19 cellular contexts compared by ENCODE assay signal in the genomic region with DNA sequence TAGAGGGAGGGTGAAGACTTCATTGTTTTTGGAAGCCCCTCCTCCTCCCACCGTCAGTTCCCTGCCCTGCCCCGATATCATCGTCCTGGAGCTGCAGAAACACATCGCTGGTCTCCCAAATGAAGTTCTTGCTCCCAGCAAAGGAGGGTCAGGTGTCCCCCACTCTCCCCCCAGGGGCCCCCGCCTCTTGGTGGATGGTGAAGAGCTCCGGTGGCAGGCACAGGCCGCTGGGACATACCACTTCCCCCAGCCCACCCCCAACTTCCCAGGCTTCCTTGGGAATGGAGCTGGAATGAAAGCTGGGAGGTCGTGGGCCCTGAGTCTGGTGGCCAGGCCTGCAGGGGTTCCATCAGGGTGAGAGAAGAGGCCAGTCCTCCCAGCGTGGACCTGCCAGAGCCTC.
DNase-seq lines count a peak whose midpoint lies in the region; ATAC-seq and TF ChIP-seq lines count a peak whose summit lies in the region.
"Had no signal": no experiment of that assay in that cellular context is flagged by ENCODE, and none has a peak within 500 bp of the region (broad histone marks: within the 10 kb centered on the region; RNA-seq: fewer than 3 reads in every experiment).

No MANE protein-coding gene starts in this region.

- H3K4me1 Mint-ChIP-seq in MCF 10A (ENCODE audit: insufficient read depth, unreplicated experiment) = no peaks in the 10 kb centered on the region
- peaks cover 60% of the 10 kb centered on the region for H3K4me1 Mint-ChIP-seq in nephron progenitor cell
- H3K4me1 Mint-ChIP-seq: CD8-positive, alpha-beta memory T cell had no signal

- BruUV-seq in MCF 10A (replicated peaks; lab: Mats Ljungman, UMichigan) = no TSS peak

- H3K9me3 Mint-ChIP-seq in MCF 10A (ENCODE audit: unreplicated experiment) = no peaks in the 10 kb centered on the region
- H3K9me3 Mint-ChIP-seq in nephron progenitor cell = peaks cover 4% of the 10 kb centered on the region

- no peak overlapping the region for H3K4me3 Mint-ChIP-seq in MCF 10A (ENCODE audit: unreplicated experiment)
- peak overlapping the region; percentile 21 for H3K4me3 Mint-ChIP-seq in nephron progenitor cell
- H3K4me3 Mint-ChIP-seq: CD8-positive, alpha-beta memory T cell had no signal

- H3K27ac Mint-ChIP-seq in MCF 10A (ENCODE audit: low read depth, unreplicated experiment) (peak overlapping the region; percentile 74), nephron progenitor cell (peak overlapping the region; percentile 29)
- H3K27ac Mint-ChIP-seq: CD8-positive, alpha-beta memory T cell had no signal

- TF ChIP-seq CTCF in MCF 10A (IDR thresholded peaks at IDR 0.05; ENCODE audit: unreplicated experiment) = no peak
- no peak for TF ChIP-seq CTCF in breast epithelium (IDR thresholded peaks at IDR 0.05)
- TF ChIP-seq CTCF in nephron progenitor cell (IDR thresholded peaks at IDR 0.05) = no peak

- ATAC-seq in HG03025 (IDR thresholded peaks at IDR 0.05; ENCODE audit: low FRiP score, unreplicated experiment) = no peak
- ATAC-seq: SK-N-SH treated with all-trans-retinoic acid at 6 μM for 48 hours had no signal

- H3K27me3 Mint-ChIP-seq in MCF 10A (ENCODE audit: insufficient read depth, unreplicated experiment) (no peaks in the 10 kb centered on the region), nephron progenitor cell (ENCODE audit: low read depth, poor library complexity) (peaks cover 4% of the 10 kb centered on the region)
- H3K27me3 Mint-ChIP-seq: CD8-positive, alpha-beta memory T cell had no signal

- H3K9me3 ChIP-seq in breast epithelium = no peaks in the 10 kb centered on the region

- H3K4me1 ChIP-seq in breast epithelium = peaks cover 6 to 8% of the 10 kb centered on the region in 2 donors

- H3K36me3 ChIP-seq in breast epithelium = no peaks in the 10 kb centered on the region

- POLR2A ChIA-PET in MCF 10A (lab: Yijun Ruan, JAX) = interaction anchor here (1.0 kb wide), 1 partner anchor 138 kb away, joined by 4 read pairs; a partner anchor contains a TSS

- CTCF ChIA-PET in MCF 10A (lab: Yijun Ruan, JAX) = interaction anchor here (1.5 kb wide), 1 partner anchor 136 kb away, joined by 6 read pairs; no protein-coding TSS in a partner anchor

- DNase-seq in MCF 10A (ENCODE audit: unreplicated experiment) = no peak
- DNase-seq in breast epithelium (ENCODE audit: low spot score in 2 of 2) = no peak
- DNase-seq in ecto neural progenitor cell (ENCODE audit: low spot score) = peak; percentile 32
- DNase-seq in nephron progenitor cell = no peak
- DNase-seq in NCI-H1436 treated with DMSO at 0.1 percent for 48 hours (lab: John Stamatoyannopoulos, UW) = no peak
- DNase-seq in activated CD4-positive, CD25-positive, alpha-beta regulatory T cell (lab: John Stamatoyannopoulos, UW) = no peak
- no peak for DNase-seq in COR-L47 (lab: John Stamatoyannopoulos, UW)
- DNase-seq: 8988T; CD8-positive, alpha-beta memory T cell; MM.1S; NCI-H1048; NCI-H1417 treated with DMSO at 0.1 percent for 48 hours; NCI-H187 treated with DMSO at 0.1 percent for 48 hours; NCI-H2107; NCI-H2227 treated with DMSO at 0.1 percent for 48 hours; NCI-H510A had no signal

- no peak overlapping the region for H3K4me3 ChIP-seq in breast epithelium

- intact Hi-C loops in MCF 10A (cut with micrococcal nuclease) (no loop called here), breast epithelium (cut with DNase I; ENCODE audit: low total_unique reads) (no loop called here)

- no peaks in the 10 kb centered on the region for H3K27me3 ChIP-seq in breast epithelium

- no peak for TF ChIP-seq POLR2A in breast epithelium (IDR thresholded peaks at IDR 0.05)

- no peaks in the 10 kb centered on the region for H3K36me3 Mint-ChIP-seq in MCF 10A (ENCODE audit: insufficient read depth, unreplicated experiment)
- no peaks in the 10 kb centered on the region for H3K36me3 Mint-ChIP-seq in nephron progenitor cell (ENCODE audit: low read depth)
- H3K36me3 Mint-ChIP-seq: CD8-positive, alpha-beta memory T cell had no signal

- no peak overlapping the region for H3K27ac ChIP-seq in breast epithelium
- H3K27ac ChIP-seq: C4-2B had no signal
